In the genomic region with DNA sequence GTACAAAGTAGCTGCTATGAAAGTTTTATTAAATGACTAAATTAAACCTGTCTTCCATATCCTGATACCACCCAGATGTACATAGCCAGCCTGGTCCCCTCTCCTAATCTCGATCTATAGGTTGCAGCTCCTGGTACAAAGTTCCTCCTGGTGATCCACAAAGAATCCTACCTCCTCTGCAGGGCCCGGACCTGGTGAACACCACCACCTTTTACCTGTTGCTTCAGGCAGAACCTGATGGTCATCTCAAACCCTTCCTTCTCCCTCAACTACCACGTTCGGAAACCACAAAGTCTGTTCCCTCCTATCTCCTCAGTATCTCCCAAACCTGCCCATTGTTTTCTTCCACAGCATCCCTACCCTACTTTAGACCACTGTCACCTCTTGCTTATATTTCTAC, we compare ENCODE assay signal across 28 cellular contexts. TPM values are rescaled to one million over a fixed set of nuclear protein-coding genes. Genes with fewer than 3 reads are reported as not detected.
"Had no signal": no experiment of that assay in that cellular context is flagged by ENCODE, and none has a peak within 500 bp of the region (broad histone marks: within the 10 kb centered on the region; RNA-seq: fewer than 3 reads in every experiment).

No MANE protein-coding gene starts in this region.

- H3K4me3 ChIP-seq: colonic mucosa, esophagus squamous epithelium, gastrocnemius medialis, heart right ventricle, left lung, lung had no signal

- H3K4me1 ChIP-seq: colonic mucosa, esophagus squamous epithelium, gastrocnemius medialis, heart right ventricle, left lung had no signal

- H3K36me3 ChIP-seq: colonic mucosa, esophagus squamous epithelium, gastrocnemius medialis, heart right ventricle, left lung had no signal

- H3K27me3 ChIP-seq: colonic mucosa had no signal

- H3K27ac ChIP-seq: colonic mucosa, epithelial cell of prostate, esophagus squamous epithelium, gastrocnemius medialis, heart right ventricle, left lung had no signal

- DNase-seq: colonic mucosa; cortex of kidney; effector CD8-positive, alpha-beta T cell; effector memory CD8-positive, alpha-beta T cell; endodermal cell; erythroblast; esophagus squamous epithelium; foreskin fibroblast; foreskin melanocyte; gastrocnemius medialis; glutamatergic neuron; head of caudate nucleus; heart right ventricle; hippocampal formation; left cardiac atrium; left lung; left ventricle myocardium superior; mammary epithelial cell; mesenchymal stem cell; midbrain had no signal

- H3K9me3 ChIP-seq: colonic mucosa, esophagus squamous epithelium, gastrocnemius medialis, left lung had no signal

RNA-seq across cellular contexts. Expression of gene FOXI3, which starts 15.5 kb away (rescaled TPM):
- total RNA-seq: chondrocyte, colonic mucosa, dermis microvascular lymphatic vessel endothelial cell, esophagus mucosa, esophagus squamous epithelium, gastrocnemius medialis, glomerular endothelial cell, left cardiac atrium, left lung, left ventricle myocardium superior, mononuclear cell, mucosa of gallbladder had no signal
